Comparison of ENCODE assay signal across 8 cellular contexts in the genomic region with DNA sequence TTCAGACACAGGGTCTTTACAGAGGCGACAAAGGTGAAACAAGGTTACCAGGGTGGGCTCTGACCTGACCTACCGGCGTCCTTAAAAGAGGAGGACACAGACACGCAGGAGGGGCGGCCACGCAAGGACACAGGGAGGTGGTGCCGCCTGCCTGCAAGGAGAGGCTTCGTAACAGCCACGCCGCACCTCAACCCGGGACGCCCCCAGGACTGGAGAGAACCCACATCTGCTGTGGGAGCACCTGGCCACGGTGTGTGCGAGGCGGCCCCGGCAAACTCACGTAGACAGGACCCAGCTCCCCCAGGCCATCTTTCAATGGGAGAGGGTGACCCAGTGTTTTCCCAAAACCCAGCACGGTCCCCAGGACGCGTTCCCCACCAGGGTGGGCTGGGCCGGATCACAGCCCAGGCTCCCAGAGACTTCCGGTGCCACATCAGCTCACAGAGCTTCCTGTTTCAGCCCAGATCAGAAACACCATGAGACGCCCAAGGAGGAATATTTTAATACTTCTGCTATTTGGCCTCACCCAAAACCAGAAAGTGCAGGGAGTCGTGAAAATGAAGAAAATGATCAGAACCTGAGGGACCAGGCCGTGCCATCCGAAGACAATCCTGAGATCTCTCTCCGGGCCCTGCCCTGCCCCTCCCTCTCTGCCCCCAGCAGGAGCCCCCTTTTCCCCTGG.
DNase-seq lines count a peak whose midpoint lies in the region; ATAC-seq and TF ChIP-seq lines count a peak whose summit lies in the region.
"Not testable (repeated sequence)": the region's sequence is repeated elsewhere in the genome, so short reads cannot be mapped to it uniquely, and the experiment has no call there.

No MANE protein-coding gene starts in this region.

- peaks cover 20% of the 10 kb centered on the region for H3K4me1 ChIP-seq in DOHH2 (ENCODE audit: control insufficient read depth, low read length)
- H3K4me1 ChIP-seq in effector memory CD4-positive, alpha-beta T cell (ENCODE audit: control insufficient read depth, insufficient read depth, low read length, poor library complexity, severe bottlenecking), result not testable (repeated sequence)

- ATAC-seq in activated CD8-positive, alpha-beta T cell treated with anti-CD3 and anti-CD28 coated beads, Interleukin-2, amount 10 ng/mL, durations not matched to agents 7 days and 5 days, result peak; percentile 24
- peak; percentile 21 to 26 for ATAC-seq in naive B cell (ENCODE audit: low read depth in 2 of 2)
- peak; percentile 13 for ATAC-seq in stimulated activated naive CD8-positive, alpha-beta T cell treated with anti-CD3 and anti-CD28 coated beads, Interleukin-15, amount 100 ng/mL, for 72 hours

- not testable (repeated sequence) for H3K36me3 ChIP-seq in DOHH2 (ENCODE audit: control insufficient read depth, low read length); effector memory CD4-positive, alpha-beta T cell (ENCODE audit: control insufficient read depth, insufficient read depth, low read length)

- H3K27me3 ChIP-seq in DOHH2 (ENCODE audit: control insufficient read depth, low read length); effector memory CD4-positive, alpha-beta T cell (replicated peaks; ENCODE audit: control insufficient read depth, insufficient read depth, low read length, poor library complexity, severe bottlenecking): not testable (repeated sequence)

- H3K4me3 ChIP-seq in DOHH2 (ENCODE audit: low read length), result peak overlapping the region; percentile 42; the same call in 1 of the 2 replicates
- H3K4me3 ChIP-seq in effector memory CD4-positive, alpha-beta T cell (ENCODE audit: insufficient read depth, low read depth, low read length, poor library complexity, severe bottlenecking), result not testable (repeated sequence)

- POLR2A ChIA-PET in activated CD8-positive, alpha-beta T cell treated with anti-CD3 and anti-CD28 coated beads, Interleukin-2, amount 10 ng/mL, durations not matched to agents 7 days and 5 days (lab: Charles Lee), result not testable (repeated sequence)

- TF ChIP-seq CTCF in DOHH2 (IDR thresholded peaks at IDR 0.05; ENCODE audit: low read depth, low read length, poor library complexity, severe bottlenecking), result not testable (repeated sequence)

- not testable (repeated sequence) for H3K4me1 Mint-ChIP-seq in T-helper 1 cell treated with Interleukin-12 subunit alpha and Interleukin-12 subunit beta and Interleukin-4 antibody, amounts not matched to agents 30 μg/mL and 1 μg/mL, for 36 hours (ENCODE audit: low read depth)
- H3K4me1 Mint-ChIP-seq in activated CD8-positive, alpha-beta T cell treated with anti-CD3 and anti-CD28 coated beads, Interleukin-2, amount 10 ng/mL, durations not matched to agents 7 days and 5 days (ENCODE audit: low read depth), result peaks cover 15% of the 10 kb centered on the region
- H3K4me1 Mint-ChIP-seq in naive B cell, result peaks cover 0 to 15% (median 5%) of the 10 kb centered on the region in 3 donors
- peaks cover 19% of the 10 kb centered on the region for H3K4me1 Mint-ChIP-seq in stimulated activated naive CD8-positive, alpha-beta T cell treated with anti-CD3 and anti-CD28 coated beads, Interleukin-15, amount 100 ng/mL, for 72 hours

- peak overlapping the region; percentile 87 for H3K27ac Mint-ChIP-seq in T-helper 1 cell treated with Interleukin-12 subunit alpha and Interleukin-12 subunit beta and Interleukin-4 antibody, amounts not matched to agents 30 μg/mL and 1 μg/mL, for 36 hours
- peak overlapping the region; percentile 80 for H3K27ac Mint-ChIP-seq in activated CD8-positive, alpha-beta T cell treated with anti-CD3 and anti-CD28 coated beads, Interleukin-2, amount 10 ng/mL, durations not matched to agents 7 days and 5 days
- peak overlapping the region; percentile 86 to 100 (median 98) for H3K27ac Mint-ChIP-seq in naive B cell
- H3K27ac Mint-ChIP-seq in stimulated activated naive CD8-positive, alpha-beta T cell treated with anti-CD3 and anti-CD28 coated beads, Interleukin-15, amount 100 ng/mL, for 72 hours, result peak overlapping the region; percentile 84 to 94

- peak overlapping the region; percentile 67 for H3K4me3 Mint-ChIP-seq in T-helper 1 cell treated with Interleukin-12 subunit alpha and Interleukin-12 subunit beta and Interleukin-4 antibody, amounts not matched to agents 30 μg/mL and 1 μg/mL, for 36 hours
- peak overlapping the region; percentile 59 for H3K4me3 Mint-ChIP-seq in activated CD8-positive, alpha-beta T cell treated with anti-CD3 and anti-CD28 coated beads, Interleukin-2, amount 10 ng/mL, durations not matched to agents 7 days and 5 days
- H3K4me3 Mint-ChIP-seq in naive B cell, result peak overlapping the region; percentile 65 to 91 (median 80)
- peak overlapping the region; percentile 86 to 87 for H3K4me3 Mint-ChIP-seq in stimulated activated naive CD8-positive, alpha-beta T cell treated with anti-CD3 and anti-CD28 coated beads, Interleukin-15, amount 100 ng/mL, for 72 hours

- H3F3A ChIP-seq in DOHH2 (ENCODE audit: control insufficient read depth, insufficient read depth), result not testable (repeated sequence)

- not testable (repeated sequence) for H4K20me1 ChIP-seq in DOHH2 (ENCODE audit: control insufficient read depth, insufficient read depth, low read depth, low read length)

- not testable (repeated sequence) for H3K36me3 Mint-ChIP-seq in T-helper 1 cell treated with Interleukin-12 subunit alpha and Interleukin-12 subunit beta and Interleukin-4 antibody, amounts not matched to agents 30 μg/mL and 1 μg/mL, for 36 hours (ENCODE audit: low read depth); activated CD8-positive, alpha-beta T cell treated with anti-CD3 and anti-CD28 coated beads, Interleukin-2, amount 10 ng/mL, durations not matched to agents 7 days and 5 days (ENCODE audit: low read depth); naive B cell

- not testable (repeated sequence) for H3K9me3 Mint-ChIP-seq in T-helper 1 cell treated with Interleukin-12 subunit alpha and Interleukin-12 subunit beta and Interleukin-4 antibody, amounts not matched to agents 30 μg/mL and 1 μg/mL, for 36 hours; activated CD8-positive, alpha-beta T cell treated with anti-CD3 and anti-CD28 coated beads, Interleukin-2, amount 10 ng/mL, durations not matched to agents 7 days and 5 days (ENCODE audit: insufficient read depth); naive B cell; stimulated activated naive CD8-positive, alpha-beta T cell treated with anti-CD3 and anti-CD28 coated beads, Interleukin-15, amount 100 ng/mL, for 72 hours

- CTCF ChIA-PET in activated CD8-positive, alpha-beta T cell treated with anti-CD3 and anti-CD28 coated beads, Interleukin-2, amount 10 ng/mL, durations not matched to agents 7 days and 5 days (lab: Charles Lee), result not testable (repeated sequence)

- H3K4me2 ChIP-seq in DOHH2 (ENCODE audit: low read length), result peak overlapping the region; percentile 53

- not testable (repeated sequence) for H3K27me3 Mint-ChIP-seq in T-helper 1 cell treated with Interleukin-12 subunit alpha and Interleukin-12 subunit beta and Interleukin-4 antibody, amounts not matched to agents 30 μg/mL and 1 μg/mL, for 36 hours (ENCODE audit: low read depth); activated CD8-positive, alpha-beta T cell treated with anti-CD3 and anti-CD28 coated beads, Interleukin-2, amount 10 ng/mL, durations not matched to agents 7 days and 5 days (ENCODE audit: low read depth); naive B cell; stimulated activated naive CD8-positive, alpha-beta T cell treated with anti-CD3 and anti-CD28 coated beads, Interleukin-15, amount 100 ng/mL, for 72 hours

- peak; percentile 37 for DNase-seq in activated CD8-positive, alpha-beta T cell treated with anti-CD3 and anti-CD28 coated beads, Interleukin-2, amount 10 ng/mL, durations not matched to agents 7 days and 5 days
- DNase-seq in activated naive CD4-positive, alpha-beta T cell treated with anti-CD3 and anti-CD28 coated beads, Interleukin-2, amount 50 U/mL, for 16 hours, result peak; percentile 54
- not testable (repeated sequence) for DNase-seq in effector memory CD4-positive, alpha-beta T cell
- DNase-seq in naive B cell, result peak; percentile 70
- DNase-seq in stimulated activated CD4-positive, alpha-beta T cell treated with anti-CD3 and anti-CD28 coated beads, Interleukin-1b, Interleukin-23, amount 100 ng/mL, for 48 hours, result peak; percentile 49
- DNase-seq in stimulated activated naive CD8-positive, alpha-beta T cell treated with anti-CD3 and anti-CD28 coated beads, Interleukin-15, amount 100 ng/mL, for 72 hours, result peak; percentile 27 to 30

- not testable (repeated sequence) for H3K79me2 ChIP-seq in DOHH2 (ENCODE audit: control insufficient read depth, low read length)

- H3K9me2 ChIP-seq in DOHH2 (replicated peaks; ENCODE audit: control insufficient read depth, low read length), result not testable (repeated sequence)

- not testable (repeated sequence) for H3K9me3 ChIP-seq in DOHH2 (ENCODE audit: control insufficient read depth, insufficient read depth, low read length); effector memory CD4-positive, alpha-beta T cell (ENCODE audit: control insufficient read depth, low read length)

- H3K27ac ChIP-seq in DOHH2 (ENCODE audit: low read depth, low read length), result peak overlapping the region; percentile 82
- H3K27ac ChIP-seq in effector memory CD4-positive, alpha-beta T cell (ENCODE audit: insufficient read depth, low read length, poor library complexity, severe bottlenecking), result peak overlapping the region; percentile 60
